In the genomic region with DNA sequence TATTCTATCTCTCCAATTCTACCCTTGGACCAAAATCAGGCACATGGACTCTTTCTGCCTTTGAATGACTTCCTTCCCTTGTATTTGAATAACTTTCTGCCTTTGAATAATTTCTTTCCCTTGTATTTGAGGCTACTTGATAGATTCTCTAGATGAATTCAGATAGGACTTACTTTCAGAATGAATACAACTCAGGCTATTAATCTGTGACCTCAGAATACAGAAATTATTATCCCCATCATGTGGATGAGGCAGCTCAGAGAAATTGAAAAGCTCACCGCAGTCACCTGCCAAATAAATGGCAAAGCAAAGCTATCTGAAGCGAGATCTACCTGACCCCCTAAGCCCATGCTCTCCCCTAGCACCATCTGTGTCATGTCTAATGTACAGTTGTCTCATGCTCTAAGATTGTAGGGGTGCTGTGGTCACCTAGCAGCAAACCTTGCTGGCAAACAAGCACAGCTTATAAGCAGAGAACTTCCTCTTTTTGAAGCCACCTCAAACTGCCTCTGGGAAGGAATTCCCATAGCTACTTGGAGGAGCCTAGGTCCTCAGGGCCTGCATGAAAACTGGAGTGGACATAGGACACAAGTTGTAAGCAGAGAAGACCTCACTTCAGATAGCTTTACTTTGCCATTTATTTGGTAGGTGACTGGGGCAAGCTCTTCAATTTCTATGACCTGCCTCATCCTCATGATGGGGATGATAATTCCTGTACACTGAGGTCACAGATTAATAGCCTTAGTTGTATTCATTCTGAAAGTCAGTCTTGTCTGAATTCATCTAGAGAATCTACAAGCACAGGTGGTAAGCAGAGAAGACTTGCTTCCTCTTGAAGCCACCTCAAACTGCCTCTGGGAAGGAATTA, we compare ENCODE assay signal across 10 cellular contexts.
A peak's percentile ranks its signal among the peaks of the same experiment; 100 is the strongest.
DNase-seq lines count a peak whose midpoint lies in the region; ATAC-seq and TF ChIP-seq lines count a peak whose summit lies in the region.
"Had no signal": no experiment of that assay in that cellular context is flagged by ENCODE, and none has a peak within 500 bp of the region (broad histone marks: within the 10 kb centered on the region; RNA-seq: fewer than 3 reads in every experiment).

No MANE protein-coding gene starts in this region.

- no peaks in the 10 kb centered on the region; the same call in 1 of the 2 replicates for H3K27me3 ChIP-seq in GM06990 (replicated peaks; ENCODE audit: control insufficient read depth, insufficient read depth, low read length)
- no peaks in the 10 kb centered on the region for H3K27me3 ChIP-seq in right atrium auricular region

- TF ChIP-seq CTCF in GM06990 (IDR thresholded peaks at IDR 0.05; ENCODE audit: insufficient read depth, low read length, poor library complexity, severe bottlenecking) (no peak), right atrium auricular region (IDR thresholded peaks at IDR 0.05) (no peak)

- DNase-seq in GM06990 (ENCODE audit: extremely low read depth, insufficient read length) = peak; percentile 62
- DNase-seq in SKM-1 treated with dmso at 0.1 percent for 144 hours (lab: John Stamatoyannopoulos, UW; ENCODE audit: unreplicated experiment) = peak; percentile 64
- DNase-seq in stimulated activated CD4-positive, alpha-beta T cell treated with anti-CD3 and anti-CD28 coated beads, Interleukin-12 subunit alpha, Interleukin-12 subunit beta, amount 100 ng/mL, for 4 hours = no peak
- DNase-seq in right atrium auricular region (ENCODE audit: low spot score) = no peak
- DNase-seq in NCI-H510A treated with DMSO at 0.1 percent for 48 hours (lab: John Stamatoyannopoulos, UW) = no peak
- no peak for DNase-seq in C1 segment of cervical spinal cord (lab: John Stamatoyannopoulos, UW)
- DNase-seq: HCEC 1CT; NK-92 treated with Interleukin-12 subunit alpha and Interleukin-12 subunit beta, amount 100 ng/mL, for 24 hours had no signal

- H3K4me3 ChIP-seq in GM06990 (replicated peaks; ENCODE audit: low read depth, low read length) = no peak overlapping the region
- no peak overlapping the region for H3K4me3 ChIP-seq in right atrium auricular region

- H3K36me3 ChIP-seq in GM06990 (ENCODE audit: control insufficient read depth, insufficient read depth, low read length) (no peaks in the 10 kb centered on the region), right atrium auricular region (no peaks in the 10 kb centered on the region)

- peaks cover 0 to 13% of the 10 kb centered on the region in 2 donors for H3K9me3 ChIP-seq in right atrium auricular region

- no peaks in the 10 kb centered on the region for H3K4me1 ChIP-seq in right atrium auricular region

- H3K27ac ChIP-seq in right atrium auricular region = no peak overlapping the region

- peak; percentile 60 for ATAC-seq in GM19468 (IDR thresholded peaks at IDR 0.05; ENCODE audit: extremely low read depth, unreplicated experiment)
- peak; percentile 79 for ATAC-seq in HG03108 (IDR thresholded peaks at IDR 0.05; ENCODE audit: unreplicated experiment)

Comparison
In these comparisons a context has a peak if more than half of its experiments do, and no peak if none do; other contexts are left out.
1. DNase-seq: peak in GM06990 (single experiment) and SKM-1 treated with dmso at 0.1 percent for 144 hours (single experiment); none in stimulated activated CD4-positive, alpha-beta T cell treated with anti-CD3 and anti-CD28 coated beads, Interleukin-12 subunit alpha, Interleukin-12 subunit beta, amount 100 ng/mL, for 4 hours (single experiment), right atrium auricular region (single experiment), NCI-H510A treated with DMSO at 0.1 percent for 48 hours (single experiment) and C1 segment of cervical spinal cord (0 of 14).